ENCODE assay signal across 14 cellular contexts in genomic region chr17:68347380-68347779, GRCh38. TPM values are rescaled to one million over a fixed set of nuclear protein-coding genes. Genes with fewer than 3 reads are reported as not detected.
DNase-seq lines count a peak whose midpoint lies in the region; ATAC-seq and TF ChIP-seq lines count a peak whose summit lies in the region.
"Had no signal": no experiment of that assay in that cellular context is flagged by ENCODE, and none has a peak within 500 bp of the region (broad histone marks: within the 10 kb centered on the region; RNA-seq: fewer than 3 reads in every experiment).

No MANE protein-coding gene starts in this region.

- DNase-seq in CD8-positive, alpha-beta memory T cell, result no peak
- DNase-seq in T-helper 17 cell (no peak), sigmoid colon (no peak), NOMO-1 treated with dmso at 0.1 percent for 144 hours (lab: John Stamatoyannopoulos, UW; ENCODE audit: unreplicated experiment) (no peak), DMS114 treated with DMSO at 0.1 percent for 48 hours (lab: John Stamatoyannopoulos, UW; ENCODE audit: unreplicated experiment) (no peak), left lobe of liver (ENCODE audit: low spot score) (no peak)
- DNase-seq: activated CD8-positive, alpha-beta memory T cell treated with anti-CD3 and anti-CD28 coated beads, Interleukin-2, amount 50 U/mL, for 4 hours; left ventricle myocardium inferior; NCI-H146; NCI-H510A treated with DMSO at 0.1 percent for 48 hours had no signal

- H3K4me2 ChIP-seq in BLaER1, result peak overlapping the region; percentile 97
- H3K4me2 ChIP-seq: KMS-11 had no signal

- 82 to 89% methylated on average over 6 of the region's 6 CpGs for WGBS in sigmoid colon, 2 donors

- peak overlapping the region; percentile 77 for H3K9ac ChIP-seq in BLaER1
- H3K9ac ChIP-seq: KMS-11 had no signal

- peak overlapping the region; percentile 90 to 99 (median 94) for H3K27ac Mint-ChIP-seq in CD8-positive, alpha-beta memory T cell
- H3K27ac Mint-ChIP-seq in T-helper 17 cell, result peak overlapping the region; percentile 96

- H3K4me1 ChIP-seq in BLaER1, result peaks cover 62% of the 10 kb centered on the region
- H3K4me1 ChIP-seq in CD8-positive, alpha-beta memory T cell (ENCODE audit: insufficient read depth, low read length), result peaks cover 87% of the 10 kb centered on the region
- H3K4me1 ChIP-seq in sigmoid colon, result no peaks in the 10 kb centered on the region

- peaks cover 0 to 2% (median 0%) of the 10 kb centered on the region in 3 donors for H3K36me3 Mint-ChIP-seq in CD8-positive, alpha-beta memory T cell
- no peaks in the 10 kb centered on the region for H3K36me3 Mint-ChIP-seq in T-helper 17 cell (ENCODE audit: low read depth)

- H3K9me3 Mint-ChIP-seq in CD8-positive, alpha-beta memory T cell, result no peaks in the 10 kb centered on the region

- H3K27ac ChIP-seq in BLaER1, result peak overlapping the region; percentile 92
- no peak overlapping the region for H3K27ac ChIP-seq in CD8-positive, alpha-beta memory T cell (ENCODE audit: low read depth, low read length)
- H3K27ac ChIP-seq in layer of hippocampus (ENCODE audit: low read depth, low read length), result peak overlapping the region; percentile 10
- H3K27ac ChIP-seq in sigmoid colon, result no peak overlapping the region
- H3K27ac ChIP-seq: KMS-11, left ventricle myocardium inferior, VCaP had no signal

- H3K4me1 Mint-ChIP-seq in CD8-positive, alpha-beta memory T cell, result peaks cover 80 to 92% (median 86%) of the 10 kb centered on the region in 3 donors
- peaks cover 70% of the 10 kb centered on the region for H3K4me1 Mint-ChIP-seq in T-helper 17 cell

- H3K4me3 ChIP-seq in BLaER1 (peak overlapping the region; percentile 50), sigmoid colon (no peak overlapping the region)
- H3K4me3 ChIP-seq in CD8-positive, alpha-beta memory T cell (ENCODE audit: low read length), result peak overlapping the region; percentile 28
- H3K4me3 ChIP-seq: left ventricle myocardium inferior had no signal

- peaks cover 33% of the 10 kb centered on the region for H4K20me1 ChIP-seq in BLaER1

- CTCF ChIA-PET in CD8-positive, alpha-beta memory T cell (lab: Charles Lee), result interaction anchor here (1.4 to 2.3 kb wide), 4 partner anchors 9 to 88 kb away, joined by 5 to 10 read pairs (median 6); partner anchors contain the start of genes ARSG and SLC16A6

- H3K27me3 Mint-ChIP-seq in CD8-positive, alpha-beta memory T cell, result peaks cover 0 to 1% of the 10 kb centered on the region in 2 donors
- no peaks in the 10 kb centered on the region for H3K27me3 Mint-ChIP-seq in T-helper 17 cell

- peak overlapping the region; percentile 55 to 87 (median 82) for H3K4me3 Mint-ChIP-seq in CD8-positive, alpha-beta memory T cell
- peak overlapping the region; percentile 94 for H3K4me3 Mint-ChIP-seq in T-helper 17 cell

- no peak for TF ChIP-seq POLR2A in sigmoid colon (IDR thresholded peaks at IDR 0.05)

- H3K27me3 ChIP-seq in BLaER1 (peaks cover 5% of the 10 kb centered on the region; the same call in 1 of the 2 replicates), layer of hippocampus (ENCODE audit: control insufficient read depth, insufficient read depth, low read length) (no peaks in the 10 kb centered on the region), sigmoid colon (no peaks in the 10 kb centered on the region)
- no peaks in the 10 kb centered on the region for H3K27me3 ChIP-seq in CD8-positive, alpha-beta memory T cell (ENCODE audit: insufficient read depth, low read length, poor library complexity, severe bottlenecking)

- no peak for TF ChIP-seq EP300 in sigmoid colon (IDR thresholded peaks at IDR 0.05)

- no peak for TF ChIP-seq CTCF in sigmoid colon (IDR thresholded peaks at IDR 0.05)

- ATAC-seq in T-helper 17 cell (no peak), left lobe of liver (no peak)

- intact Hi-C loops in sigmoid colon (cut with DNase I), result no loop called here

- H3K9me3 ChIP-seq in BLaER1 (no peaks in the 10 kb centered on the region), T-helper 17 cell (ENCODE audit: control insufficient read depth, low read length, poor library complexity, severe bottlenecking) (no peaks in the 10 kb centered on the region), sigmoid colon (no peaks in the 10 kb centered on the region)
- no peaks in the 10 kb centered on the region for H3K9me3 ChIP-seq in CD8-positive, alpha-beta memory T cell (ENCODE audit: low read length)
- H3K9me3 ChIP-seq: left ventricle myocardium inferior had no signal

- POLR2A ChIA-PET in CD8-positive, alpha-beta memory T cell (lab: Charles Lee), result no interaction called here

- H3K36me3 ChIP-seq in BLaER1, result no peaks in the 10 kb centered on the region
- H3K36me3 ChIP-seq in CD8-positive, alpha-beta memory T cell (ENCODE audit: insufficient read depth, low read length), result no peaks in the 10 kb centered on the region
- no peaks in the 10 kb centered on the region for H3K36me3 ChIP-seq in sigmoid colon
- H3K36me3 ChIP-seq: left ventricle myocardium inferior had no signal

RNA-seq across cellular contexts. Expression of gene ARSG, which starts 56.1 kb away (rescaled TPM):
- total RNA-seq in CD8-positive, alpha-beta memory T cell, result 1 to 10 TPM; 7.0 to 7.7 TPM
- polyA plus RNA-seq in CD8-positive, alpha-beta memory T cell, result 9.5 TPM
- total RNA-seq in T-helper 17 cell (10 to 100 TPM; 17.2 to 22.4 TPM), sigmoid colon (1 to 10 TPM; 1.5 to 3.0 (median 2.0) TPM), left lobe of liver (3.4 TPM)
- 1 to 10 TPM in 1 of 3 donors, under 1 TPM in 2; under 0.01 to 2.0 (median 0.69) TPM for polyA plus RNA-seq in sigmoid colon

RNA-seq across cellular contexts. Expression of gene SLC16A6, which starts 56.5 kb away (rescaled TPM):
- total RNA-seq in CD8-positive, alpha-beta memory T cell, result 1 to 10 TPM; 8.4 to 9.4 TPM
- polyA plus RNA-seq in CD8-positive, alpha-beta memory T cell, result 1.3 TPM
- 1 to 10 TPM; 6.4 to 9.8 TPM for total RNA-seq in T-helper 17 cell
- under 1 TPM in 1 of 4 donors, not detected in 3; 0.14 TPM for total RNA-seq in sigmoid colon
- polyA plus RNA-seq in sigmoid colon, result 1 to 10 TPM in 1 of 3 donors, under 1 TPM in 1, not detected in 1; 0.67 to 2.1 TPM
- total RNA-seq in left lobe of liver, result 0.40 TPM

Comparison
In these comparisons a context has a peak if more than half of its experiments do, and no peak if none do; other contexts are left out.
1. H3K27ac ChIP-seq: peak in BLaER1 (single experiment) and layer of hippocampus (single experiment); none in CD8-positive, alpha-beta memory T cell (single experiment) and sigmoid colon (0 of 4).
2. H3K4me3 ChIP-seq: peak in BLaER1 (single experiment) and CD8-positive, alpha-beta memory T cell (single experiment); none in sigmoid colon (0 of 4).